In the genomic region with DNA sequence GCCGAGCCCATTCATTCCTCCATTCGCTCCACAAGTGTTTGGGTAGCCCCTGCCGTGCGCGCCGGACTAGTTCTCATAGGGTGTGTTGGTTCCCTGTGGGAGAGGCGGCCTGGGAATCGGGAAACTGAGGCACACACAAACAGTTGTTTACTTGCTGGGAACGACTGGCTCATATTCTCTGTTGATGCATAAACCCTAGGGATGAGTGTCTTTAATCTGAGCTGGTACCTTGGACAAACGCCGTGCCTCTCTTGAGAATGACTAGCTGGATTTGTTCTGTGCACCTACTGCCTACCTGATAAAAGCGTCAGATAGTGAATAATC, we compare ENCODE assay signal across 9 cellular contexts. TPM values are rescaled to one million over a fixed set of nuclear protein-coding genes. Genes with fewer than 3 reads are reported as not detected.
DNase-seq lines count a peak whose midpoint lies in the region; ATAC-seq, FAIRE-seq and TF ChIP-seq lines count a peak whose summit lies in the region.
"Had no signal": no experiment of that assay in that cellular context is flagged by ENCODE, and none has a peak within 500 bp of the region (broad histone marks: within the 10 kb centered on the region; RNA-seq: fewer than 3 reads in every experiment).

No MANE protein-coding gene starts in this region.

- H3K79me2 ChIP-seq in keratinocyte (ENCODE audit: control insufficient read depth, insufficient read depth, low read length), result no peaks in the 10 kb centered on the region

- no peaks in the 10 kb centered on the region for H4K20me1 ChIP-seq in keratinocyte (ENCODE audit: control insufficient read depth, extremely low read depth, insufficient read depth, low read length)

- peak overlapping the region; percentile 49; the same call in 1 of the 2 replicates for H3K4me3 ChIP-seq in HUES6 (ENCODE audit: low read depth, low read length)
- H3K4me3 ChIP-seq in astrocyte of the spinal cord (ENCODE audit: low read depth, low read length), result peak overlapping the region; percentile 45
- peak overlapping the region; percentile 43 to 68 (median 44) for H3K4me3 ChIP-seq in keratinocyte (ENCODE audit: control insufficient read depth in 2 of 3, extremely low read depth in 1 of 3, insufficient read depth in 2 of 3, low read depth in 1 of 3, low read length in 3 of 3)
- H3K4me3 ChIP-seq: SK-N-MC had no signal

- peak overlapping the region; percentile 45 for H2AFZ ChIP-seq in keratinocyte (ENCODE audit: control insufficient read depth, low read length)

- H3K9me3 ChIP-seq in HUES6 (ENCODE audit: control insufficient read depth, insufficient read depth, low read depth, low read length), result no peaks in the 10 kb centered on the region
- H3K9me3 ChIP-seq in keratinocyte (ENCODE audit: control insufficient read depth, low read depth, low read length), result no peaks in the 10 kb centered on the region

- peak overlapping the region; percentile 80 for H3K4me2 ChIP-seq in keratinocyte (ENCODE audit: control insufficient read depth, extremely low read depth, insufficient read depth, low read depth, low read length)

- H3K27me3 ChIP-seq in HUES6 (ENCODE audit: control insufficient read depth, insufficient read depth, low read length) (peaks cover 9% of the 10 kb centered on the region; the same call in 1 of the 2 replicates), keratinocyte (ENCODE audit: control insufficient read depth, extremely low read depth, insufficient read depth, low read length) (no peaks in the 10 kb centered on the region)

- no peak for ATAC-seq in GM18858 (IDR thresholded peaks at IDR 0.05; ENCODE audit: unreplicated experiment)

- no peaks in the 10 kb centered on the region for H3K9me1 ChIP-seq in keratinocyte (ENCODE audit: control insufficient read depth, extremely low read depth, insufficient read depth, low read length)

- H3K36me3 ChIP-seq in HUES6 (ENCODE audit: control insufficient read depth, insufficient read depth, low read length), result no peaks in the 10 kb centered on the region
- H3K36me3 ChIP-seq in keratinocyte (ENCODE audit: control insufficient read depth in 2 of 2, extremely low read depth in 1 of 2, insufficient read depth in 2 of 2, low read length in 2 of 2), result no peaks in the 10 kb centered on the region

- no peaks in the 10 kb centered on the region for H3K4me1 ChIP-seq in HUES6 (ENCODE audit: control insufficient read depth, insufficient read depth, low read length)
- H3K4me1 ChIP-seq in keratinocyte (ENCODE audit: control insufficient read depth, extremely low read depth, insufficient read depth, low read length), result peaks cover 18% of the 10 kb centered on the region

- in situ Hi-C loops in astrocyte of the spinal cord (cut with HindIII; ENCODE audit: low sequenced_read_pairs), result no loop called here

- dilution Hi-C loops in keratinocyte (cut with MboI; ENCODE audit: extremely low pct_ligation_motif_present, low sequenced_read_pairs), result no loop called here

- H3K27ac ChIP-seq in HUES6 (ENCODE audit: low read depth, low read length) (no peak overlapping the region), keratinocyte (ENCODE audit: control insufficient read depth, insufficient read depth, low read length) (no peak overlapping the region)
- H3K27ac ChIP-seq: SK-N-MC had no signal

- TF ChIP-seq CTCF in astrocyte of the spinal cord (IDR thresholded peaks at IDR 0.05; ENCODE audit: low read depth, low read length), result no peak
- TF ChIP-seq CTCF in keratinocyte (optimal IDR thresholded peaks at IDR 0.05 in 1 of 3, IDR thresholded peaks at IDR 0.05 in 1 of 3, conservative IDR thresholded peaks at IDR 0.05 in 1 of 3; ENCODE audit: extremely low read depth in 1 of 3, insufficient read depth in 2 of 3, low read length in 3 of 3), result no peak

- FAIRE-seq in keratinocyte (lab: Jason Lieb, UNC), result no peak

- H3K9ac ChIP-seq in HUES6 (ENCODE audit: low read length), result no peak overlapping the region
- peak overlapping the region; percentile 51 for H3K9ac ChIP-seq in keratinocyte (ENCODE audit: control insufficient read depth, extremely low read depth, insufficient read depth, low read length)

- DNase-seq in astrocyte of the spinal cord (ENCODE audit: low read depth, low spot score) (no peak), keratinocyte (ENCODE audit: low read depth, low spot score) (no peak), superior temporal gyrus (ENCODE audit: extremely low spot score) (peak; percentile 51)
- no peak for DNase-seq in NK-92 treated with Interleukin-12 subunit alpha and Interleukin-12 subunit beta, amount 100 ng/mL, for 24 hours (lab: John Stamatoyannopoulos, UW)
- no peak for DNase-seq in effector CD4-positive, alpha-beta T cell
- DNase-seq: KG1 had no signal

RNA-seq across cellular contexts. Expression of a gene that starts 0.7 kb away (rescaled TPM):
- 4.1 to 5.7 TPM (median 4.6 TPM) in 3 replicates for polyA plus RNA-seq in keratinocyte
- polyA plus RNA-seq in keratinocyte (2011; ENCODE audit: low read depth), result 44.8 TPM
- 2.4 and 4.2 TPM in 2 replicates for polyA plus RNA-seq in keratinocyte (2011; cell fraction: cytosol; rRNA removed)
- 8.1 and 9.4 TPM in 2 replicates for polyA plus RNA-seq in keratinocyte (2011; cell fraction: nucleus; rRNA removed)
- 3.4 and 25.7 TPM in 2 replicates for polyA plus RNA-seq in keratinocyte (2012; ENCODE audit: low replicate concordance)
- 2.3 to 3.3 TPM (median 3.2 TPM) in 3 replicates for polyA minus RNA-seq in keratinocyte
- polyA minus RNA-seq in keratinocyte (2011; cell fraction: cytosol; rRNA and poly(A)+ RNA removed), result 5.2 TPM
- polyA minus RNA-seq in keratinocyte (2011; cell fraction: nucleus; rRNA and poly(A)+ RNA removed), result 2.2 and 3.7 TPM in 2 replicates

RNA-seq across cellular contexts. Expression of a gene that starts 30.7 kb away (rescaled TPM):
- 0.01 to 0.06 TPM in 2 of 3 replicates, not detected in the other for polyA plus RNA-seq in keratinocyte
- 1.3 TPM for polyA plus RNA-seq in keratinocyte (2011; ENCODE audit: low read depth)
- polyA plus RNA-seq in keratinocyte (2011; cell fraction: cytosol; rRNA removed), result not detected in 2 replicates
- polyA plus RNA-seq in keratinocyte (2011; cell fraction: nucleus; rRNA removed), result 0.17 TPM in 1 of 2 replicates, not detected in the other
- polyA plus RNA-seq in keratinocyte (2012; ENCODE audit: low replicate concordance), result 0.03 and 0.56 TPM in 2 replicates
- not detected in 3 replicates for polyA minus RNA-seq in keratinocyte
- polyA minus RNA-seq in keratinocyte (2011; cell fraction: cytosol; rRNA and poly(A)+ RNA removed), result not detected
- 0.11 TPM in 1 of 2 replicates, not detected in the other for polyA minus RNA-seq in keratinocyte (2011; cell fraction: nucleus; rRNA and poly(A)+ RNA removed)

RNA-seq across cellular contexts. Expression of a gene that starts 34.3 kb away (rescaled TPM):
- polyA plus RNA-seq in keratinocyte, result 84.5 to 101 TPM (median 86.5 TPM) in 3 replicates
- 34.6 TPM for polyA plus RNA-seq in keratinocyte (2011; ENCODE audit: low read depth)
- polyA plus RNA-seq in keratinocyte (2011; cell fraction: cytosol; rRNA removed), result 70.8 and 79.9 TPM in 2 replicates
- 61.9 and 78.9 TPM in 2 replicates for polyA plus RNA-seq in keratinocyte (2011; cell fraction: nucleus; rRNA removed)
- polyA plus RNA-seq in keratinocyte (2012; ENCODE audit: low replicate concordance), result 47.4 and 52.9 TPM in 2 replicates
- 34.9 to 66.5 TPM (median 61.0 TPM) in 3 replicates for polyA minus RNA-seq in keratinocyte
- polyA minus RNA-seq in keratinocyte (2011; cell fraction: cytosol; rRNA and poly(A)+ RNA removed), result 39.7 TPM
- 20.6 and 31.5 TPM in 2 replicates for polyA minus RNA-seq in keratinocyte (2011; cell fraction: nucleus; rRNA and poly(A)+ RNA removed)
